8 cellular contexts compared by ENCODE assay signal in genomic region chr5:157142317-157143126, GRCh38. TPM values are rescaled to one million over a fixed set of nuclear protein-coding genes. Genes with fewer than 3 reads are reported as not detected.
A peak's percentile ranks its signal among the peaks of the same experiment; 100 is the strongest.
DNase-seq lines count a peak whose midpoint lies in the region; ATAC-seq and TF ChIP-seq lines count a peak whose summit lies in the region.

A gene with protein sequence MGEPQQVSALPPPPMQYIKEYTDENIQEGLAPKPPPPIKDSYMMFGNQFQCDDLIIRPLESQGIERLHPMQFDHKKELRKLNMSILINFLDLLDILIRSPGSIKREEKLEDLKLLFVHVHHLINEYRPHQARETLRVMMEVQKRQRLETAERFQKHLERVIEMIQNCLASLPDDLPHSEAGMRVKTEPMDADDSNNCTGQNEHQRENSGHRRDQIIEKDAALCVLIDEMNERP (minus strand): TSS chr5:157142865. CDS start chr5:157139431, 3,434 bp downstream.

- TF ChIP-seq CTCF in astrocyte of the cerebellum (IDR thresholded peaks at IDR 0.05; ENCODE audit: low read depth, low read length, missing control alignments) (no peak), hepatocyte (IDR thresholded peaks at IDR 0.05; ENCODE audit: poor library complexity) (no peak)

- no peaks in the 10 kb centered on the region for H3K4me1 ChIP-seq in hepatocyte (ENCODE audit: insufficient read depth)

- peak within 1 kb of the TSS; percentile 86 for H2AFZ ChIP-seq in hepatocyte

- no peaks in the 10 kb centered on the region for H3K9me3 ChIP-seq in hepatocyte (ENCODE audit: low read depth)

- H3K4me3 ChIP-seq in astrocyte of the cerebellum (ENCODE audit: low read depth, low read length) (peak within 1 kb of the TSS; percentile 85), hepatocyte (peak within 1 kb of the TSS; percentile 63)

- H3K79me2 ChIP-seq in hepatocyte: peaks cover 24% of the 10 kb centered on the region

- H3K4me2 ChIP-seq in hepatocyte: peak within 1 kb of the TSS; percentile 88

- peak; percentile 100 for ATAC-seq in GM18505 (IDR thresholded peaks at IDR 0.05; ENCODE audit: unreplicated experiment)
- ATAC-seq in HG02973 (IDR thresholded peaks at IDR 0.05; ENCODE audit: unreplicated experiment): peak; percentile 100

- WGBS in hepatocyte (ENCODE audit: low lambda C conversion rate, missing lambda C conversion rate): 1% methylated on average over 47 of the region's 48 CpGs

- no peaks in the 10 kb centered on the region for H3K36me3 ChIP-seq in hepatocyte (replicated peaks; ENCODE audit: insufficient read depth, low read depth)

- H4K20me1 ChIP-seq in hepatocyte (ENCODE audit: insufficient read depth, poor library complexity, severe bottlenecking): no peaks in the 10 kb centered on the region

- H3K9me2 ChIP-seq in hepatocyte (replicated peaks; ENCODE audit: insufficient read depth): no peaks in the 10 kb centered on the region

- in situ Hi-C loops in astrocyte of the cerebellum (cut with HindIII; ENCODE audit: low sequenced_read_pairs): no loop called here

- no peaks in the 10 kb centered on the region for H3K27me3 ChIP-seq in hepatocyte

- H3K27ac ChIP-seq in hepatocyte: peak within 1 kb of the TSS; percentile 88

- DNase-seq in NCI-H2029 (lab: John Stamatoyannopoulos, UW) (peak; percentile 98), T-helper 22 cell (ENCODE audit: low read depth) (peak; percentile 93), astrocyte of the cerebellum (ENCODE audit: low read depth) (peak; percentile 99), hepatocyte (ENCODE audit: low spot score) (peak; percentile 97), renal cortical epithelial cell (ENCODE audit: low read depth) (peak; percentile 99), cortex of kidney (lab: John Stamatoyannopoulos, UW) (no peak)

- peak; percentile 96 for TF ChIP-seq POLR2A in GM18505 (IDR thresholded peaks at IDR 0.05; ENCODE audit: borderline replicate concordance, extremely low read depth, insufficient read depth, insufficient read length)

RNA-seq across cellular contexts. Expression of the gene that starts here (rescaled TPM):
- 16.8 and 19.7 TPM in 2 replicates for total RNA-seq in hepatocyte
- 20.7 and 22.6 TPM in 2 replicates for polyA plus RNA-seq in hepatocyte
- total RNA-seq in renal cortical epithelial cell: 20.8 and 22.2 TPM in 2 replicates
